18 cellular contexts compared by ENCODE assay signal in the genomic region with DNA sequence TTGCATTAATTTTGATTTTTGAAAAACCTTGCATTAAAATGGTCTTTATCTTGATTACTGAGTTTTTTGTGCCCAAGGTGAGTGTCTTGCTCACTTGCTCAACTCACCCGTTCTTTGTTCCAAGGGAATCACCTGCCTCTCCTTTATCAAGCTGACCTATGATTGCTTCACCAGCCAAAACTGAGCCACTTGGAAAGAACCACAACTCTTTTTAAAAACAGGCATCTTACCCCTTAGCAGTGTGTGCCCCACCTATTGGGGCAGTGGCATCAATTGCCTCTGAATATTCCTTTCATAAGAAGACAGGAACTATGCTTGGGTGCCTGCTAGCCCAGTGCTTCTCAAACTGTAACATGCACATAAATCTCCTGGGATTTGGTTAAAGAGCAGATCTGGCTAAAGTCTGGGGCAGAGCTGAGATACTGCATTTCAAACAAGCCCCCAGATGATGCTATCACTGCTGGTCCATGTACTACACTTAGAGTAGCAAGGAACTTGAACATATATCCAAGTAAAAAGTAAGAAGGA.
"Had no signal": no experiment of that assay in that cellular context is flagged by ENCODE, and none has a peak within 500 bp of the region (broad histone marks: within the 10 kb centered on the region; RNA-seq: fewer than 3 reads in every experiment).

No MANE protein-coding gene starts in this region.

- H3K36me3 ChIP-seq: heart left ventricle, lower lobe of right lung, spleen, stomach, thoracic aorta had no signal

- H3K27me3 ChIP-seq: dorsolateral prefrontal cortex, heart left ventricle, spleen, stomach had no signal

- H3K36me3 Mint-ChIP-seq: mesothelial cell of epicardium had no signal

- H3K4me3 ChIP-seq: dorsolateral prefrontal cortex, heart left ventricle, lower lobe of right lung, psoas muscle, spleen, stomach, thoracic aorta had no signal

- H3K27ac ChIP-seq: dorsolateral prefrontal cortex, heart left ventricle, lower lobe of right lung, psoas muscle, spleen, stomach, thoracic aorta had no signal

- ATAC-seq: activated CD4-positive, CD25-positive, alpha-beta regulatory T cell treated with anti-CD3 and anti-CD28 coated beads, Interleukin-2, amount 50 U/mL, for 24 hours; activated T-helper 17 cell treated with anti-CD3 and anti-CD28 coated beads, Interleukin-2, amount 50 U/mL, for 72 hours; heart left ventricle; left cardiac atrium; lower lobe of right lung; psoas muscle; sciatic nerve had no signal

- H3K27ac Mint-ChIP-seq: activated naive CD4-positive, alpha-beta T cell treated with anti-CD3 and anti-CD28 coated beads, Interleukin-2, amount 10 ng/mL, durations not matched to agents 7 days and 5 days; activated T-helper 17 cell treated with anti-CD3 and anti-CD28 coated beads, Interleukin-2, amount 50 U/mL, for 72 hours; endodermal cell; mesothelial cell of epicardium; nephron progenitor cell had no signal

- H3K9me3 ChIP-seq: heart left ventricle, lower lobe of right lung, psoas muscle, spleen, stomach, thoracic aorta had no signal

- DNase-seq: activated CD4-positive, alpha-beta T cell treated with anti-CD3 and anti-CD28 coated beads, Interleukin-2, amount 50 U/mL, for 48 hours; activated naive CD4-positive, alpha-beta T cell treated with anti-CD3 and anti-CD28 coated beads, Interleukin-2, amount 10 ng/mL, durations not matched to agents 7 days and 5 days; amniotic stem cell; dorsolateral prefrontal cortex; endodermal cell; heart left ventricle; left cardiac atrium; lower lobe of right lung; nephron progenitor cell; psoas muscle; spleen; stomach; T-helper 9 cell had no signal

- H3K9me3 Mint-ChIP-seq: activated naive CD4-positive, alpha-beta T cell treated with anti-CD3 and anti-CD28 coated beads, Interleukin-2, amount 10 ng/mL, durations not matched to agents 7 days and 5 days; activated T-helper 17 cell treated with anti-CD3 and anti-CD28 coated beads, Interleukin-2, amount 50 U/mL, for 72 hours; endodermal cell; mesothelial cell of epicardium; nephron progenitor cell had no signal
